12 cellular contexts compared by ENCODE assay signal in the genomic region with DNA sequence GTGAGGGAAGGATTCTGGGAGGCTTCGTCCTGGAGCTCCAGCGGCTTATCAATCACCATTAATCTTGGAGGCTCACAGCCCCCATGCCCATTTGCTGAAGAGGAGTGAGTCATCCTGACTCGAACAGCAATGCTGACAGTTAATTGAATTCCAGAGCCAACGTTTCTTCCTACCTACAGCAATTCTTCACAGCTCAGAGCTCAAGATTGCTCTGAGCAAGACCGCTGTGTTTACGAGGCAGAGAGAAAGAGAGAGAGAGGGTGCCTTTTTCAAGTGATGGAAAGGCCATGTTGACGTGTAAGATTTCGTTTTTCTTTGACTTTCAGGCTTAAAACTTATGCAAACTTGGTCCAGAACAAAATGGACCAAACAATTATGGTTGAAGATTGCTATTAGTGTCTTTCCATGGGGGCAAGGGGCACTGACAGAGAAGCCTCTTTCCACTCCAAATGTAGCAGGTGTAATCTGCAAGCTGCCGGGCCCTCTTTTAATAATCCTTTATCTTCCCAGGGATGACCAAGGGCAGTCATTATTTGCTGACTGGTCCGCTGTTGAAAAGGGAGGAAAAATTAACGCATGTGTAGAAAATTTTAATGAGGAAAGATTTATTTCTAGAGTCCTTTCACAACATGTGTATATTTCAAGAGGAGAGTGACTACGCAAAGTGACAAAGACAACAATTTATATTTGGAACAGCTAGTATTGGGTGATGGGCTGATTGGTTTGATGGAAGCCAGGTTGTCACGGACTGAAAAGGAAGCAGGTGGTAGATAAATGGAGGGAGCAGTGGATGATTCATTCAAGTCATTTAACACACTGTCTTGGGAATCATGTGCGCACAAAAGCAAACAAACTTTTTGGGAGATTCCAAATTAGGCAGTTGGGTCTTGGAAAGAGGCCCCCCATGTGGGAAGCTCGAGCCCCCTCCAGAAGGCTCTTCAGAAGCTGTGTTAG.
DNase-seq lines count a peak whose midpoint lies in the region; ATAC-seq and TF ChIP-seq lines count a peak whose summit lies in the region.
"Had no signal": no experiment of that assay in that cellular context is flagged by ENCODE, and none has a peak within 500 bp of the region (broad histone marks: within the 10 kb centered on the region; RNA-seq: fewer than 3 reads in every experiment).

No MANE protein-coding gene starts in this region.

- DNase-seq in EL (peak; percentile 53), NCI-H2171 (lab: John Stamatoyannopoulos, UW) (peak; percentile 16), astrocyte of the spinal cord (ENCODE audit: low read depth, low spot score) (peak; percentile 62), mesothelial cell of epicardium (ENCODE audit: low spot score in 2 of 2, unreplicated experiment in 2 of 2) (no peak), body of pancreas (no peak), Peyer's patch (no peak)
- DNase-seq: activated naive CD4-positive, alpha-beta T cell treated with anti-CD3 and anti-CD28 coated beads, Interleukin-2, amount 10 ng/mL, durations not matched to agents 7 days and 5 days; DND-41; NCI-H1105 treated with DMSO at 0.1 percent for 48 hours had no signal

- H3K9me3 ChIP-seq in body of pancreas (no peaks in the 10 kb centered on the region), Peyer's patch (no peaks in the 10 kb centered on the region)
- H3K9me3 ChIP-seq: tibial artery had no signal

- H3K36me3 ChIP-seq in body of pancreas (replicated peaks in 1 of 2; ENCODE audit: insufficient read depth in 1 of 2, low read depth in 2 of 2) (no peaks in the 10 kb centered on the region), Peyer's patch (no peaks in the 10 kb centered on the region)
- H3K36me3 ChIP-seq: tibial artery had no signal

- peaks cover 29% of the 10 kb centered on the region for H3K4me1 ChIP-seq in body of pancreas
- no peaks in the 10 kb centered on the region for H3K4me1 ChIP-seq in Peyer's patch

- 78 to 79% methylated on average over 15 of the region's 15 CpGs for WGBS in body of pancreas, 2 donors

- TF ChIP-seq POLR2A in body of pancreas (IDR thresholded peaks at IDR 0.05) = no peak
- no peak for TF ChIP-seq POLR2A in Peyer's patch (IDR thresholded peaks at IDR 0.05)

- no peak for ATAC-seq in body of pancreas
- no peak for ATAC-seq in HG02798 (IDR thresholded peaks at IDR 0.05; ENCODE audit: poor library complexity, unreplicated experiment)
- ATAC-seq in HG03565 (IDR thresholded peaks at IDR 0.05; ENCODE audit: unreplicated experiment) = no peak

- H3K27me3 Mint-ChIP-seq in mesothelial cell of epicardium (ENCODE audit: low read depth) = no peaks in the 10 kb centered on the region

- H3K9me3 Mint-ChIP-seq in mesothelial cell of epicardium = no peaks in the 10 kb centered on the region
- H3K9me3 Mint-ChIP-seq: activated naive CD4-positive, alpha-beta T cell treated with anti-CD3 and anti-CD28 coated beads, Interleukin-2, amount 10 ng/mL, durations not matched to agents 7 days and 5 days had no signal

- TF ChIP-seq CTCF in astrocyte of the spinal cord (IDR thresholded peaks at IDR 0.05; ENCODE audit: low read depth, low read length) = no peak
- TF ChIP-seq CTCF in mesothelial cell of epicardium (IDR thresholded peaks at IDR 0.05; ENCODE audit: unreplicated experiment) = no peak
- TF ChIP-seq CTCF in body of pancreas (IDR thresholded peaks at IDR 0.05) = no peak
- no peak for TF ChIP-seq CTCF in Peyer's patch (IDR thresholded peaks at IDR 0.05)

- no peak overlapping the region for H3K4me3 Mint-ChIP-seq in mesothelial cell of epicardium
- H3K4me3 Mint-ChIP-seq: activated naive CD4-positive, alpha-beta T cell treated with anti-CD3 and anti-CD28 coated beads, Interleukin-2, amount 10 ng/mL, durations not matched to agents 7 days and 5 days had no signal

- H3K4me3 ChIP-seq in astrocyte of the spinal cord (ENCODE audit: low read depth, low read length) (no peak overlapping the region), body of pancreas (no peak overlapping the region), Peyer's patch (no peak overlapping the region)
- H3K4me3 ChIP-seq: tibial artery had no signal

- in situ Hi-C loops in astrocyte of the spinal cord (cut with HindIII; ENCODE audit: low sequenced_read_pairs) = loop anchor here (25.0 kb wide), 2 partner anchors 216 to 341 kb away; no protein-coding TSS in a partner anchor

- H3K27ac ChIP-seq in body of pancreas (no peak overlapping the region), Peyer's patch (no peak overlapping the region)
- H3K27ac ChIP-seq: tibial artery had no signal

- no peaks in the 10 kb centered on the region for H3K27me3 ChIP-seq in body of pancreas
- H3K27me3 ChIP-seq in Peyer's patch = no peaks in the 10 kb centered on the region
- H3K27me3 ChIP-seq: tibial artery had no signal

- H3K27ac Mint-ChIP-seq in mesothelial cell of epicardium = peak overlapping the region; percentile 85
- H3K27ac Mint-ChIP-seq: activated naive CD4-positive, alpha-beta T cell treated with anti-CD3 and anti-CD28 coated beads, Interleukin-2, amount 10 ng/mL, durations not matched to agents 7 days and 5 days had no signal

- H3K4me1 Mint-ChIP-seq in mesothelial cell of epicardium = peaks cover 70% of the 10 kb centered on the region
- H3K4me1 Mint-ChIP-seq: activated naive CD4-positive, alpha-beta T cell treated with anti-CD3 and anti-CD28 coated beads, Interleukin-2, amount 10 ng/mL, durations not matched to agents 7 days and 5 days had no signal

- H3K36me3 Mint-ChIP-seq in mesothelial cell of epicardium = no peaks in the 10 kb centered on the region
- H3K36me3 Mint-ChIP-seq: activated naive CD4-positive, alpha-beta T cell treated with anti-CD3 and anti-CD28 coated beads, Interleukin-2, amount 10 ng/mL, durations not matched to agents 7 days and 5 days had no signal

- intact Hi-C loops in body of pancreas (cut with DNase I) = no loop called here

Comparison
In these comparisons a context has a peak if more than half of its experiments do, and no peak if none do; other contexts are left out.
1. DNase-seq: peak in EL (single experiment), NCI-H2171 (single experiment) and astrocyte of the spinal cord (single experiment); none in mesothelial cell of epicardium (0 of 2), body of pancreas (0 of 4) and Peyer's patch (0 of 3).